ENCODE assay signal across 1 cellular context in the genomic region with DNA sequence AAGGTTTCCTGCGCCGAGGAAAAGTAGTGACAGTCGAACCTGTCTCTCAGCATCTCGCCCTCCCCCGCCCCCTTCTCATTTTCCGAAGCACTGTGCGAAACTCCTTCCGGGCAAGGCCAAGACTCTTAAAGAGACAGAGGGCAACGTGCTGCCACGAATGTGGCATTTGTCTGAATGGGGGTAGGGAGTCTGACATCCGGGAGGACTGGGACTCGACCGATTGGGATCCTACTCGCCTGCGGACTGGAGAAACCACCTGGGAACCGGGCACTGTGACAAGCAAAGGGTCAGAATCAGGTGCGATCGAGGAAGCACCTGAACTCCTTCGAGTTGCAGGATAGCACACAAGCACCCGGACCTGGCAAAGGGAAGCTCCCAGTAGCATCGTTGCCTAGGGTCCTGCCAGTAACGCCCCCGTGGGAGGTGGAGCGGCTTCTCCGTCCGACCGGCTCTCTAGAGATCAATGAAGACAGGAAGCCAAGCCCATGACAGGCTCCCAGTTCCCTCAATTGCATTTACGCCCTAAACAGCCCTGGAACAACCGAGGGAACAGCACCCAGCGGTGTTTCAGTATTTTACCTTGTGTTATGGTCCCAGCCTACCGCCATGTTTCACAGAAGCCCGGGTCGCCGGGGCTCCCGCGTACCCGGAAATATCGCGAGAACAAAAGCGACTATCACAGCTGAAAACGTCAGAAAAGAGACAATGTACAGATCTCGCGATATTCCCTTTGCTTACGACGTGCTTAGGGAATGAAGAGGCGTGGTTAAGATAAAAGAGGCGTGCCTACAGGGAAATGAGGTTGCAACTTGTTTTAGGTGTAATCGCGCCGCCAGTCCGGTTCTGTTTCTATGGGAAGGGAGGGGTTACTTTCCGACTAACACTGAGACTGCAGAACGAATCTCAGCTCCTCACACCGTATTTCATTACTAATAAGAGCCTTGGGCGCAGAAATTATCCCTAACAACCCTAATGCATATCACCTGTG.
TF ChIP-seq lines count a peak whose summit lies in the region.

A gene with protein sequence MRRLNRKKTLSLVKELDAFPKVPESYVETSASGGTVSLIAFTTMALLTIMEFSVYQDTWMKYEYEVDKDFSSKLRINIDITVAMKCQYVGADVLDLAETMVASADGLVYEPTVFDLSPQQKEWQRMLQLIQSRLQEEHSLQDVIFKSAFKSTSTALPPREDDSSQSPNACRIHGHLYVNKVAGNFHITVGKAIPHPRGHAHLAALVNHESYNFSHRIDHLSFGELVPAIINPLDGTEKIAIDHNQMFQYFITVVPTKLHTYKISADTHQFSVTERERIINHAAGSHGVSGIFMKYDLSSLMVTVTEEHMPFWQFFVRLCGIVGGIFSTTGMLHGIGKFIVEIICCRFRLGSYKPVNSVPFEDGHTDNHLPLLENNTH (minus strand): TSS at position 637 of the 988 bp plus-strand sequence. CDS start 9,539 bp downstream, outside the sequence.

TF ChIP-seq in K562, 482 proteins besides CTCF, POLR2A, EP300 and RAD21 (continued from another document):
- TF ChIP-seq, protein P1, sequence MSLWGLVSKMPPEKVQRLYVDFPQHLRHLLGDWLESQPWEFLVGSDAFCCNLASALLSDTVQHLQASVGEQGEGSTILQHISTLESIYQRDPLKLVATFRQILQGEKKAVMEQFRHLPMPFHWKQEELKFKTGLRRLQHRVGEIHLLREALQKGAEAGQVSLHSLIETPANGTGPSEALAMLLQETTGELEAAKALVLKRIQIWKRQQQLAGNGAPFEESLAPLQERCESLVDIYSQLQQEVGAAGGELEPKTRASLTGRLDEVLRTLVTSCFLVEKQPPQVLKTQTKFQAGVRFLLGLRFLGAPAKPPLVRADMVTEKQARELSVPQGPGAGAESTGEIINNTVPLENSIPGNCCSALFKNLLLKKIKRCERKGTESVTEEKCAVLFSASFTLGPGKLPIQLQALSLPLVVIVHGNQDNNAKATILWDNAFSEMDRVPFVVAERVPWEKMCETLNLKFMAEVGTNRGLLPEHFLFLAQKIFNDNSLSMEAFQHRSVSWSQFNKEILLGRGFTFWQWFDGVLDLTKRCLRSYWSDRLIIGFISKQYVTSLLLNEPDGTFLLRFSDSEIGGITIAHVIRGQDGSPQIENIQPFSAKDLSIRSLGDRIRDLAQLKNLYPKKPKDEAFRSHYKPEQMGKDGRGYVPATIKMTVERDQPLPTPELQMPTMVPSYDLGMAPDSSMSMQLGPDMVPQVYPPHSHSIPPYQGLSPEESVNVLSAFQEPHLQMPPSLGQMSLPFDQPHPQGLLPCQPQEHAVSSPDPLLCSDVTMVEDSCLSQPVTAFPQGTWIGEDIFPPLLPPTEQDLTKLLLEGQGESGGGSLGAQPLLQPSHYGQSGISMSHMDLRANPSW (CRISPR knock-in tag; IDR thresholded peaks at IDR 0.05) = no peak; the same call in 1 of the 2 replicates
- no peak for TF ChIP-seq MYNN (IDR thresholded peaks at IDR 0.05)
- TF ChIP-seq MYNN (CRISPR knock-in tag; IDR thresholded peaks at IDR 0.05) = no peak
- TF ChIP-seq ZNF41 (CRISPR knock-in tag; conservative IDR thresholded peaks at IDR 0.05) = no peak
- no peak for TF ChIP-seq CEBPG (CRISPR knock-in tag; IDR thresholded peaks at IDR 0.05)
- 0 out of 4 replicates have a peak, but pooled peaks of 1 of the 2 experiments have one; percentile 20 for TF ChIP-seq CEBPG (tag; conservative IDR thresholded peaks at IDR 0.05 in 1 of 2, IDR thresholded peaks at IDR 0.05 in 1 of 2)
- TF ChIP-seq CREM (IDR thresholded peaks at IDR 0.05; ENCODE audit: low read depth) = peak; percentile 95
- TF ChIP-seq NR2C2 (CRISPR knock-in tag; IDR thresholded peaks at IDR 0.05) = no peak
- TF ChIP-seq NR2C2 (tag; IDR thresholded peaks at IDR 0.05) = peak; percentile 86
- TF ChIP-seq XRCC5 (IDR thresholded peaks at IDR 0.05; ENCODE audit: low read depth, low read length) = no peak
- no peak for TF ChIP-seq BCL6 (CRISPR knock-in tag; IDR thresholded peaks at IDR 0.05)
- TF ChIP-seq PHF8 (IDR thresholded peaks at IDR 0.05; ENCODE audit: borderline replicate concordance, low read length) = peak; percentile 91
